ENCODE assay signal across 18 cellular contexts in genomic region chr12:95116341-95116740, GRCh38. TPM values are rescaled to one million over a fixed set of nuclear protein-coding genes. Genes with fewer than 3 reads are reported as not detected.
DNase-seq lines count a peak whose midpoint lies in the region; ATAC-seq and TF ChIP-seq lines count a peak whose summit lies in the region.
"Had no signal": no experiment of that assay in that cellular context is flagged by ENCODE, and none has a peak within 500 bp of the region (broad histone marks: within the 10 kb centered on the region; RNA-seq: fewer than 3 reads in every experiment).

No MANE protein-coding gene starts in this region.

- POLR2A ChIA-PET in Panc1 (lab: Charles Lee), result no interaction called here

- TF ChIP-seq CTCF in H9 (conservative IDR thresholded peaks at IDR 0.05), result no peak
- no peak for TF ChIP-seq CTCF in Panc1 (IDR thresholded peaks at IDR 0.05)
- no peak for TF ChIP-seq CTCF in stomach (IDR thresholded peaks at IDR 0.05)

- no peak for TF ChIP-seq EP300 in stomach (IDR thresholded peaks at IDR 0.05)

- H3K4me1 Mint-ChIP-seq in H9, result peaks cover 30 to 33% of the 10 kb centered on the region in 2 experiments

- no peak overlapping the region for H3K9ac ChIP-seq in H9 (ENCODE audit: extremely low read depth, insufficient read length, low read length)
- peak overlapping the region; percentile 5; the same call in 1 of the 2 replicates for H3K9ac ChIP-seq in iPS-20b (ENCODE audit: low read depth, low read length)

- no peaks in the 10 kb centered on the region for H3K79me2 ChIP-seq in H9 (ENCODE audit: insufficient read depth, low read length)

- no peak overlapping the region for H3K23ac ChIP-seq in H9 (ENCODE audit: insufficient read length, low read depth, low read length)

- DNase-seq in H9 (no peak), Panc1 (ENCODE audit: low read depth, low spot score) (no peak), stomach (no peak), GOT3 (lab: John Stamatoyannopoulos, UW) (no peak), Kasumi-1 (lab: John Stamatoyannopoulos, UW) (no peak), NCI-H345 treated with DMSO at 0.1 percent for 48 hours (lab: John Stamatoyannopoulos, UW; ENCODE audit: unreplicated experiment) (no peak), G401 (ENCODE audit: low spot score) (no peak)
- DNase-seq: activated B cell treated with CpG ODN at 0.5 μM for 24 hours; activated effector memory CD4-positive, alpha-beta T cell treated with anti-CD3 and anti-CD28 coated beads, Interleukin-2, amount 50 U/mL, for 16 hours; kidney; NCI-H1436 treated with DMSO at 0.1 percent for 48 hours; upper lobe of right lung had no signal

- no peak overlapping the region for H3T11ph ChIP-seq in H9 (ENCODE audit: low read length)

- peaks cover 10 to 37% (median 31%) of the 10 kb centered on the region in 3 experiments; a peak in 6 of 7 replicates for H3K36me3 Mint-ChIP-seq in H9 (ENCODE audit: insufficient read depth in 1 of 3, low read depth in 3 of 3)

- no peak overlapping the region for H2BK12ac ChIP-seq in H9 (ENCODE audit: insufficient read length, low read depth, low read length)

- H4K8ac ChIP-seq in H9 (replicated peaks; ENCODE audit: insufficient read length, low read depth, low read length), result no peak overlapping the region

- no peak overlapping the region for H2AK5ac ChIP-seq in H9 (ENCODE audit: insufficient read length, low read length)

- ATAC-seq in Panc1, result no peak

- H2AFZ ChIP-seq in H9 (ENCODE audit: low read length), result no peak overlapping the region

- in situ Hi-C loops in Panc1 (cut with HindIII; ENCODE audit: low pct_unique_long_range_greater_than_20kb, low sequenced_read_pairs) (loop anchor here (5.0 kb wide), 1 partner anchor 91 kb away; no protein-coding TSS in a partner anchor), G401 (cut with HindIII; ENCODE audit: low sequenced_read_pairs) (no loop called here)

- no peak overlapping the region for H4K5ac ChIP-seq in H9 (ENCODE audit: insufficient read length, low read depth, low read length)

- CTCF ChIA-PET in Panc1 (lab: Charles Lee), result interaction anchor here (0.5 to 1.5 kb wide), 2 partner anchors 234 to 418 kb away, joined by 4 to 10 read pairs; no protein-coding TSS in a partner anchor

- H3K79me1 ChIP-seq in H9 (ENCODE audit: insufficient read depth, low read depth, low read length, poor library complexity, severe bottlenecking), result no peaks in the 10 kb centered on the region

- H2BK15ac ChIP-seq in H9 (ENCODE audit: low read depth, low read length), result no peak overlapping the region

- H3K4ac ChIP-seq in H9 (ENCODE audit: low read depth, low read length), result no peak overlapping the region

- H4K91ac ChIP-seq in H9 (ENCODE audit: insufficient read length, low read depth, low read length), result no peak overlapping the region

- no peak overlapping the region for H3K4me3 Mint-ChIP-seq in H9
- H3K4me3 Mint-ChIP-seq: activated B cell treated with CpG ODN at 0.5 μM for 24 hours; neural crest cell; T-helper 2 cell treated with Interferon-gamma antibody and Interleukin-4, amounts not matched to agents 5 μg/mL and 100 μg/mL, for 36 hours had no signal

- H3K4me1 ChIP-seq in H9 (ENCODE audit: insufficient read depth, low read length) (peaks cover 2% of the 10 kb centered on the region; the same call in 1 of the 2 replicates), Panc1 (ENCODE audit: control insufficient read depth, insufficient read depth, low read length) (peaks cover 20% of the 10 kb centered on the region), iPS-20b (ENCODE audit: insufficient read depth, low read length) (peaks cover 19% of the 10 kb centered on the region; the same call in 1 of the 2 replicates), stomach (peaks cover 0 to 22% (median 9%) of the 10 kb centered on the region in 4 donors)

- BruUV-seq in Panc1 (replicated peaks; lab: Mats Ljungman, UMichigan), result no TSS peak

- no peaks in the 10 kb centered on the region for H4K20me1 ChIP-seq in H9 (ENCODE audit: control insufficient read depth, insufficient read depth, insufficient read length)

- no peak overlapping the region for H3K14ac ChIP-seq in H9 (ENCODE audit: insufficient read depth, low read length)

- no peak overlapping the region for H2BK5ac ChIP-seq in H9 (ENCODE audit: insufficient read length, low read length)

- TF ChIP-seq POLR2A in stomach (IDR thresholded peaks at IDR 0.05), result no peak

- no peak overlapping the region for H3K4me2 ChIP-seq in H9 (ENCODE audit: insufficient read depth, insufficient read length, low read length)

- intact Hi-C loops in Panc1 (cut with micrococcal nuclease; ENCODE audit: unreplicated experiment), result loop anchor here (2.0 to 10.0 kb wide), 2 partner anchors 220 to 418 kb away; no protein-coding TSS in a partner anchor
- intact Hi-C loops in stomach (cut with DNase I; ENCODE audit: low total_unique reads), result loop anchor here (5.0 to 10.0 kb wide), 2 partner anchors 221 to 418 kb away; no protein-coding TSS in a partner anchor

- H3K36me3 ChIP-seq in Panc1 (ENCODE audit: control insufficient read depth, insufficient read depth, low read length), result no peaks in the 10 kb centered on the region; the same call in 1 of the 2 replicates
- peaks cover 20% of the 10 kb centered on the region for H3K36me3 ChIP-seq in iPS-20b (ENCODE audit: insufficient read depth, low read depth, low read length)
- H3K36me3 ChIP-seq in stomach, result peaks cover 0 to 22% (median 8%) of the 10 kb centered on the region in 4 donors

- no peak overlapping the region for H3K18ac ChIP-seq in H9 (ENCODE audit: insufficient read length, low read depth, low read length)

- H3K27me3 Mint-ChIP-seq in H9 (ENCODE audit: low read depth), result no peaks in the 10 kb centered on the region
- H3K27me3 Mint-ChIP-seq: activated B cell treated with CpG ODN at 0.5 μM for 24 hours had no signal

- no peaks in the 10 kb centered on the region for H3K9me3 Mint-ChIP-seq in H9
- H3K9me3 Mint-ChIP-seq: activated B cell treated with CpG ODN at 0.5 μM for 24 hours; neural crest cell; T-helper 2 cell treated with Interferon-gamma antibody and Interleukin-4, amounts not matched to agents 5 μg/mL and 100 μg/mL, for 36 hours had no signal

- H3K27ac ChIP-seq in H9 (ENCODE audit: insufficient read length, low read depth, low read length) (no peak overlapping the region), Panc1 (ENCODE audit: low read length) (peak overlapping the region; percentile 57), iPS-20b (ENCODE audit: low read length) (peak overlapping the region; percentile 43), stomach (peak overlapping the region in 3 of 5 donors; percentile 12 to 60 (median 35))
- H3K27ac ChIP-seq: adrenal gland, cardiac muscle cell, upper lobe of right lung had no signal

- peak overlapping the region; percentile 64 for H2BK20ac ChIP-seq in H9 (ENCODE audit: low read depth, low read length, poor library complexity, severe bottlenecking)

- H3K56ac ChIP-seq in H9 (ENCODE audit: insufficient read length, low read depth, low read length), result no peak overlapping the region

- H3K4me3 ChIP-seq in Panc1 (ENCODE audit: low read depth in 2 of 2, low read length in 2 of 2) (no peak overlapping the region), iPS-20b (ENCODE audit: low read length) (no peak overlapping the region), stomach (no peak overlapping the region)
- H3K4me3 ChIP-seq: adrenal gland, cardiac muscle cell, heart right ventricle, upper lobe of right lung had no signal

- no peak overlapping the region for H2BK120ac ChIP-seq in H9 (ENCODE audit: low read depth, low read length, poor library complexity, severe bottlenecking)

- H3K9me3 ChIP-seq in H9 (ENCODE audit: control insufficient read depth, low read depth, low read length) (no peaks in the 10 kb centered on the region), Panc1 (ENCODE audit: control insufficient read depth, insufficient read depth, low read depth, low read length) (no peaks in the 10 kb centered on the region), iPS-20b (ENCODE audit: insufficient read depth, low read depth, low read length) (no peaks in the 10 kb centered on the region), stomach (no peaks in the 10 kb centered on the region)
- H3K9me3 ChIP-seq: adrenal gland, heart right ventricle, upper lobe of right lung had no signal

- H3K27ac Mint-ChIP-seq in H9, result peak overlapping the region in 2 of 3 experiments; percentile 53 to 80; a peak in 3 of 7 replicates
- H3K27ac Mint-ChIP-seq: activated B cell treated with CpG ODN at 0.5 μM for 24 hours; T-helper 2 cell treated with Interferon-gamma antibody and Interleukin-4, amounts not matched to agents 5 μg/mL and 100 μg/mL, for 36 hours had no signal

- no CpG with 5 or more reads among the region's 4 CpGs for WGBS in H9 (ENCODE audit: extremely low coverage, insufficient read length, low lambda C conversion rate)
- 57 to 78% (median 67%) methylated on average over 4 of the region's 4 CpGs for WGBS in stomach, 5 donors

- no peaks in the 10 kb centered on the region for H3K23me2 ChIP-seq in H9 (ENCODE audit: insufficient read length, low read depth, low read length, poor library complexity, severe bottlenecking)

- no peaks in the 10 kb centered on the region for H3K27me3 ChIP-seq in H9 (ENCODE audit: insufficient read depth, low read length)
- H3K27me3 ChIP-seq in Panc1 (ENCODE audit: control insufficient read depth, insufficient read depth, low read length), result no peaks in the 10 kb centered on the region
- H3K27me3 ChIP-seq in iPS-20b (ENCODE audit: insufficient read depth, low read length), result no peaks in the 10 kb centered on the region
- H3K27me3 ChIP-seq in stomach, result no peaks in the 10 kb centered on the region
- H3K27me3 ChIP-seq: adrenal gland, cardiac muscle cell, heart right ventricle, upper lobe of right lung had no signal

RNA-seq across cellular contexts. Expression of gene NR2C1, which starts 42.9 kb away (rescaled TPM):
- 42.5 and 47.0 TPM in 2 replicates for total RNA-seq in H9 (2021)
- 84.6 TPM for total RNA-seq in Panc1 (2021; ENCODE audit: unreplicated experiment)
- polyA plus RNA-seq in Panc1 (2012; ENCODE audit: insufficient read length), result 45.8 TPM
- 10 to 100 TPM; 29.5 to 76.4 (median 45.5) TPM for total RNA-seq in stomach
- polyA plus RNA-seq in stomach, result 10 to 100 TPM in 2 of 3 donors, 1 to 10 TPM in 1; 8.7 to 21.0 (median 15.3) TPM
- total RNA-seq in G401 (2014; rRNA removed; shearing (Covaris generic)), result 74.2 and 102 TPM in 2 replicates
